ENCODE assay signal across 22 cellular contexts in genomic region chr14:85118274-85118673, GRCh38.
"Had no signal": no experiment of that assay in that cellular context is flagged by ENCODE, and none has a peak within 500 bp of the region (broad histone marks: within the 10 kb centered on the region; RNA-seq: fewer than 3 reads in every experiment).

No MANE protein-coding gene starts in this region.

- H3K36me3 ChIP-seq: gastrocnemius medialis, neural progenitor cell, thoracic aorta, tibial nerve, upper lobe of left lung had no signal

- H3K4me2 ChIP-seq: neural progenitor cell had no signal

- H3K4me1 ChIP-seq: gastrocnemius medialis, neural progenitor cell, psoas muscle, tibial nerve, upper lobe of left lung had no signal

- H3K27ac ChIP-seq: coronary artery, gastrocnemius medialis, neural progenitor cell, psoas muscle, skin epidermis, thoracic aorta, tibial nerve, upper lobe of left lung had no signal

- H2AFZ ChIP-seq: neural progenitor cell had no signal

- DNase-seq: effector CD4-positive, alpha-beta T cell; gastrocnemius medialis; head of caudate nucleus; left colon; left ventricle myocardium superior; mucosa of descending colon; naive B cell; nucleus accumbens; posterior cingulate gyrus; psoas muscle; right cardiac atrium; stimulated activated CD4-positive, alpha-beta T cell treated with anti-CD3 and anti-CD28 coated beads, Interleukin-15, amount 100 ng/mL, for 24 hours; stimulated activated CD4-positive, alpha-beta T cell treated with anti-CD3 and anti-CD28 coated beads, Interleukin-2, amount 100 ng/mL, for 48 hours; stimulated activated naive B cell treated with anti-CD40 and anti-IgM and Interleukin-4, amounts not matched to agents 10 μg/mL and 1 μg/mL and 100 μg/mL, for 72 hours; upper lobe of left lung had no signal

- H3K9me3 ChIP-seq: gastrocnemius medialis, psoas muscle, thoracic aorta, tibial nerve had no signal

- H3K27me3 ChIP-seq: gastrocnemius medialis, neural progenitor cell, tibial nerve, upper lobe of left lung had no signal

- H3K9ac ChIP-seq: neural progenitor cell had no signal

- H3K4me3 ChIP-seq: coronary artery, gastrocnemius medialis, lung, mucosa of descending colon, neural progenitor cell, psoas muscle, skin epidermis, thoracic aorta, tibial nerve, upper lobe of left lung had no signal

- ATAC-seq: gastrocnemius medialis; left colon; left ventricle myocardium superior; mucosa of descending colon; natural killer cell treated with Interleukin-12 subunit alpha and Interleukin-12 subunit beta and Interleukin-15 and Interleukin-18, amount 100 ng/mL, for 72 hours; psoas muscle; right cardiac atrium; stimulated activated naive B cell treated with anti-CD40 and anti-IgM and Interleukin-4, amounts not matched to agents 10 μg/mL and 1 μg/mL and 100 μg/mL, for 72 hours had no signal
